In the genomic region with DNA sequence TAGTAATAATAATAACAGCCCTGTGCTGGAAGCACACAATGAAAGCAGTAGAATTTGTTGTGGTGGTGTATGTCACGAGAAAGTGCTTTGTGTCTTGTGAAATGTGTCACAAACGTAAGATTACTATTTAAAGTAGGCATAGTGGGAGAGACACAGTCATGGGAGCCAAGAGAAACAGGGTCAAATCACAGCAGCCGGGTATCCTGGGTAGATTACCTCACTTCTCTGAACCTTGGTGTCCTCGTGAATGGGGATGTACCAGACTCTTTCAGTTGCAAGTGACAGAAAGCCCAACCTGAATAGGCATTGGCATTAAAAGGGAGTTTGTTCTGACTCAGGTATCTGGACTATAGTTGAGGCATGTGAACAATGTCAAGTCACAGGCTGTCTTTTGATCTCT, we compare ENCODE assay signal across 2 cellular contexts.
TF ChIP-seq lines count a peak whose summit lies in the region.

No MANE protein-coding gene starts in this region.

TF ChIP-seq in GM12878, 131 proteins besides CTCF, POLR2A, EP300 and RAD21:
- TF ChIP-seq E4F1 (IDR thresholded peaks at IDR 0.05; ENCODE audit: borderline replicate concordance, partially characterized antibody) (no peak), ATF7 (IDR thresholded peaks at IDR 0.05; ENCODE audit: low read depth) (peak; percentile 40; the same call in 1 of the 2 replicates)

TF ChIP-seq in GM12891, 5 proteins besides CTCF, POLR2A, EP300 and RAD21:
- no peak for TF ChIP-seq SPI1 (IDR thresholded peaks at IDR 0.05; ENCODE audit: low read depth, low read length)
- no peak for TF ChIP-seq TAF1 (IDR thresholded peaks at IDR 0.05; ENCODE audit: low read depth, low read length)
- no peak for TF ChIP-seq PAX5 (IDR thresholded peaks at IDR 0.05; ENCODE audit: insufficient read depth, low read length, severe bottlenecking)
- TF ChIP-seq POU2F2 (IDR thresholded peaks at IDR 0.05; ENCODE audit: low read depth, low read length), result no peak
- TF ChIP-seq POLR2AphosphoS5 (IDR thresholded peaks at IDR 0.05; ENCODE audit: low read depth, low read length), result no peak
